Comparison of ENCODE assay signal across 2 cellular contexts in the genomic region with DNA sequence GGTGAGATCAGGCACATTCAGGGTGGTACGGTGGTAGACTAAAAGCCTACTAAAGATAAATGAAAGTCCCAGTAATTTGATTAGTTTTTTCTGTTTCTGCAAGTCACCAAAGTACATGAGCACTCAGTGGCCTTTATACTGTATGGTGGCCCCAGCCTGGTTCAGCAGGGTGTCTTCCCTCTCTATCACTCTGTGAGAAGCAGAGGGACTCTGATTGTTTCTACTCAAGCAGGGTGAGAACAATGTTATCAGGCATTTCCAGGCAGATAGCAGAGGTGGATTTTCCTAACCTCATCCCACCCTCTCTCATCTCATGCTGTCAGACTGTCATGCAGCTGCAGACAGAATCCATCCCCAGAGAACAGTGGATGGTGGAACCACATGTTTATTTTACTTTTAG.
TF ChIP-seq lines count a peak whose summit lies in the region.

No MANE protein-coding gene starts in this region.

TF ChIP-seq in K562, 482 proteins besides CTCF, POLR2A, EP300 and RAD21 (continued from another document):
- TF ChIP-seq, protein P1, sequence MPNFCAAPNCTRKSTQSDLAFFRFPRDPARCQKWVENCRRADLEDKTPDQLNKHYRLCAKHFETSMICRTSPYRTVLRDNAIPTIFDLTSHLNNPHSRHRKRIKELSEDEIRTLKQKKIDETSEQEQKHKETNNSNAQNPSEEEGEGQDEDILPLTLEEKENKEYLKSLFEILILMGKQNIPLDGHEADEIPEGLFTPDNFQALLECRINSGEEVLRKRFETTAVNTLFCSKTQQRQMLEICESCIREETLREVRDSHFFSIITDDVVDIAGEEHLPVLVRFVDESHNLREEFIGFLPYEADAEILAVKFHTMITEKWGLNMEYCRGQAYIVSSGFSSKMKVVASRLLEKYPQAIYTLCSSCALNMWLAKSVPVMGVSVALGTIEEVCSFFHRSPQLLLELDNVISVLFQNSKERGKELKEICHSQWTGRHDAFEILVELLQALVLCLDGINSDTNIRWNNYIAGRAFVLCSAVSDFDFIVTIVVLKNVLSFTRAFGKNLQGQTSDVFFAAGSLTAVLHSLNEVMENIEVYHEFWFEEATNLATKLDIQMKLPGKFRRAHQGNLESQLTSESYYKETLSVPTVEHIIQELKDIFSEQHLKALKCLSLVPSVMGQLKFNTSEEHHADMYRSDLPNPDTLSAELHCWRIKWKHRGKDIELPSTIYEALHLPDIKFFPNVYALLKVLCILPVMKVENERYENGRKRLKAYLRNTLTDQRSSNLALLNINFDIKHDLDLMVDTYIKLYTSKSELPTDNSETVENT (CRISPR knock-in tag; IDR thresholded peaks at IDR 0.05): no peak
- TF ChIP-seq CBFA2T3 (IDR thresholded peaks at IDR 0.05): peak; percentile 27; the same call in 1 of the 2 replicates
- no peak for TF ChIP-seq CEBPB (tag; IDR thresholded peaks at IDR 0.05)
- no peak for TF ChIP-seq ZNF695 (CRISPR knock-in tag; IDR thresholded peaks at IDR 0.05)
- peak; percentile 72 for TF ChIP-seq SOX6 (IDR thresholded peaks at IDR 0.05)
- TF ChIP-seq, protein P2, sequence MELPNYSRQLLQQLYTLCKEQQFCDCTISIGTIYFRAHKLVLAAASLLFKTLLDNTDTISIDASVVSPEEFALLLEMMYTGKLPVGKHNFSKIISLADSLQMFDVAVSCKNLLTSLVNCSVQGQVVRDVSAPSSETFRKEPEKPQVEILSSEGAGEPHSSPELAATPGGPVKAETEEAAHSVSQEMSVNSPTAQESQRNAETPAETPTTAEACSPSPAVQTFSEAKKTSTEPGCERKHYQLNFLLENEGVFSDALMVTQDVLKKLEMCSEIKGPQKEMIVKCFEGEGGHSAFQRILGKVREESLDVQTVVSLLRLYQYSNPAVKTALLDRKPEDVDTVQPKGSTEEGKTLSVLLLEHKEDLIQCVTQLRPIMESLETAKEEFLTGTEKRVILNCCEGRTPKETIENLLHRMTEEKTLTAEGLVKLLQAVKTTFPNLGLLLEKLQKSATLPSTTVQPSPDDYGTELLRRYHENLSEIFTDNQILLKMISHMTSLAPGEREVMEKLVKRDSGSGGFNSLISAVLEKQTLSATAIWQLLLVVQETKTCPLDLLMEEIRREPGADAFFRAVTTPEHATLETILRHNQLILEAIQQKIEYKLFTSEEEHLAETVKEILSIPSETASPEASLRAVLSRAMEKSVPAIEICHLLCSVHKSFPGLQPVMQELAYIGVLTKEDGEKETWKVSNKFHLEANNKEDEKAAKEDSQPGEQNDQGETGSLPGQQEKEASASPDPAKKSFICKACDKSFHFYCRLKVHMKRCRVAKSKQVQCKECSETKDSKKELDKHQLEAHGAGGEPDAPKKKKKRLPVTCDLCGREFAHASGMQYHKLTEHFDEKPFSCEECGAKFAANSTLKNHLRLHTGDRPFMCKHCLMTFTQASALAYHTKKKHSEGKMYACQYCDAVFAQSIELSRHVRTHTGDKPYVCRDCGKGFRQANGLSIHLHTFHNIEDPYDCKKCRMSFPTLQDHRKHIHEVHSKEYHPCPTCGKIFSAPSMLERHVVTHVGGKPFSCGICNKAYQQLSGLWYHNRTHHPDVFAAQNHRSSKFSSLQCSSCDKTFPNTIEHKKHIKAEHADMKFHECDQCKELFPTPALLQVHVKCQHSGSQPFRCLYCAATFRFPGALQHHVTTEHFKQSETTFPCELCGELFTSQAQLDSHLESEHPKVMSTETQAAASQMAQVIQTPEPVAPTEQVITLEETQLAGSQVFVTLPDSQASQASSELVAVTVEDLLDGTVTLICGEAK (IDR thresholded peaks at IDR 0.05): no peak
- TF ChIP-seq, protein P2 (CRISPR knock-in tag; IDR thresholded peaks at IDR 0.05): no peak
- TF ChIP-seq BHLHE40 (IDR thresholded peaks at IDR 0.05; ENCODE audit: low read length): no peak

TF ChIP-seq in neural cell, 6 proteins besides CTCF, POLR2A, EP300 and RAD21 (continued from another document):
- TF ChIP-seq, protein P3, sequence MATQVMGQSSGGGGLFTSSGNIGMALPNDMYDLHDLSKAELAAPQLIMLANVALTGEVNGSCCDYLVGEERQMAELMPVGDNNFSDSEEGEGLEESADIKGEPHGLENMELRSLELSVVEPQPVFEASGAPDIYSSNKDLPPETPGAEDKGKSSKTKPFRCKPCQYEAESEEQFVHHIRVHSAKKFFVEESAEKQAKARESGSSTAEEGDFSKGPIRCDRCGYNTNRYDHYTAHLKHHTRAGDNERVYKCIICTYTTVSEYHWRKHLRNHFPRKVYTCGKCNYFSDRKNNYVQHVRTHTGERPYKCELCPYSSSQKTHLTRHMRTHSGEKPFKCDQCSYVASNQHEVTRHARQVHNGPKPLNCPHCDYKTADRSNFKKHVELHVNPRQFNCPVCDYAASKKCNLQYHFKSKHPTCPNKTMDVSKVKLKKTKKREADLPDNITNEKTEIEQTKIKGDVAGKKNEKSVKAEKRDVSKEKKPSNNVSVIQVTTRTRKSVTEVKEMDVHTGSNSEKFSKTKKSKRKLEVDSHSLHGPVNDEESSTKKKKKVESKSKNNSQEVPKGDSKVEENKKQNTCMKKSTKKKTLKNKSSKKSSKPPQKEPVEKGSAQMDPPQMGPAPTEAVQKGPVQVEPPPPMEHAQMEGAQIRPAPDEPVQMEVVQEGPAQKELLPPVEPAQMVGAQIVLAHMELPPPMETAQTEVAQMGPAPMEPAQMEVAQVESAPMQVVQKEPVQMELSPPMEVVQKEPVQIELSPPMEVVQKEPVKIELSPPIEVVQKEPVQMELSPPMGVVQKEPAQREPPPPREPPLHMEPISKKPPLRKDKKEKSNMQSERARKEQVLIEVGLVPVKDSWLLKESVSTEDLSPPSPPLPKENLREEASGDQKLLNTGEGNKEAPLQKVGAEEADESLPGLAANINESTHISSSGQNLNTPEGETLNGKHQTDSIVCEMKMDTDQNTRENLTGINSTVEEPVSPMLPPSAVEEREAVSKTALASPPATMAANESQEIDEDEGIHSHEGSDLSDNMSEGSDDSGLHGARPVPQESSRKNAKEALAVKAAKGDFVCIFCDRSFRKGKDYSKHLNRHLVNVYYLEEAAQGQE (IDR thresholded peaks at IDR 0.05; ENCODE audit: borderline replicate concordance): peak; percentile 14
- TF ChIP-seq EZH2 (IDR thresholded peaks at IDR 0.05; ENCODE audit: borderline replicate concordance, insufficient read depth, low read length, poor library complexity, severe bottlenecking): no peak
- TF ChIP-seq MXI1 (conservative IDR thresholded peaks at IDR 0.05; ENCODE audit: poor library complexity, severe bottlenecking): no peak
- no peak for TF ChIP-seq TAF1 (IDR thresholded peaks at IDR 0.05; ENCODE audit: low read depth)
TF ChIP-seq in neural cell: peak in this region for 1.
